Comparison of ENCODE assay signal across 23 cellular contexts in genomic region chr22:33914131-33914530, GRCh38.
"Had no signal": no experiment of that assay in that cellular context is flagged by ENCODE, and none has a peak within 500 bp of the region (broad histone marks: within the 10 kb centered on the region; RNA-seq: fewer than 3 reads in every experiment).

No MANE protein-coding gene starts in this region.

- ATAC-seq: HepG2 had no signal

- H3K9me3 ChIP-seq: SJSA1 had no signal

- H3K27ac ChIP-seq: HL-60, SJSA1, SK-N-MC had no signal

- H3K4me3 ChIP-seq: SJSA1, SK-N-MC had no signal

- H3K36me3 ChIP-seq: SJSA1 had no signal

- H3K27me3 ChIP-seq: SJSA1 had no signal

- DNase-seq: IMR-90, Karpas-422, KG1, MM.1S, NCI-H1092 treated with DMSO at 0.1 percent for 48 hours, NCI-H1436, NCI-H187, NCI-H2029, NCI-H2081 treated with DMSO at 0.1 percent for 48 hours, NCI-H2171, NCI-H226, NCI-H446, NCI-H510A, NCI-H524 treated with DMSO at 0.1 percent for 48 hours, NCI-H69, NCI-H774, Right ventricle myocardium superior, RPMI8226, SIG-M5 had no signal
